In genomic region chr12:103596981-103597380, GRCh38 we compare ENCODE assay signal across 34 cellular contexts. TPM values are rescaled to one million over a fixed set of nuclear protein-coding genes. Genes with fewer than 3 reads are reported as not detected.
"Had no signal": no experiment of that assay in that cellular context is flagged by ENCODE, and none has a peak within 500 bp of the region (broad histone marks: within the 10 kb centered on the region; RNA-seq: fewer than 3 reads in every experiment).

No MANE protein-coding gene starts in this region.

- H3K4me3 ChIP-seq: esophagus squamous epithelium, heart left ventricle had no signal

- H3K36me3 ChIP-seq: brain microvascular endothelial cell, esophagus squamous epithelium, heart left ventricle had no signal

- H3K4me1 ChIP-seq: esophagus squamous epithelium, heart left ventricle had no signal

- H3K27me3 ChIP-seq: brain microvascular endothelial cell, heart left ventricle had no signal

- DNase-seq: activated CD4-positive, alpha-beta memory T cell treated with anti-CD3 and anti-CD28 coated beads, Interleukin-2, amount 10 ng/mL, durations not matched to agents 7 days and 5 days; activated CD4-positive, alpha-beta T cell treated with anti-CD3 and anti-CD28 coated beads for 1 hour; activated CD4-positive, alpha-beta T cell treated with anti-CD3 and anti-CD28 coated beads for 4 hours; activated CD4-positive, alpha-beta T cell treated with anti-CD3 and anti-CD28 coated beads, Interleukin-2, amount 10 ng/mL, durations not matched to agents 7 days and 5 days; activated CD4-positive, alpha-beta T cell treated with anti-CD3 and anti-CD28 coated beads, Interleukin-2, amount 50 U/mL, for 4 hours; activated CD8-positive, alpha-beta memory T cell treated with anti-CD3 and anti-CD28 coated beads, Interleukin-2, amount 50 U/mL, for 48 hours; activated effector memory CD4-positive, alpha-beta T cell treated with Interleukin-2 at 50 U/mL for 16 hours; activated gamma-delta T cell treated with Interleukin-2 at 50 U/mL for 16 hours; activated naive CD4-positive, alpha-beta T cell treated with anti-CD3 and anti-CD28 coated beads, Interleukin-2, amount 50 U/mL, for 16 hours; activated naive CD4-positive, alpha-beta T cell treated with Interleukin-2 at 50 U/mL for 16 hours; activated T-cell treated with anti-CD3 and anti-CD28 coated beads for 4 hours; activated T-cell treated with anti-CD3 and anti-CD28 coated beads, Interleukin-2, amount 50 U/mL, for 24 hours; activated T-cell treated with anti-CD3 and anti-CD28 coated beads, Interleukin-2, amount 50 U/mL, for 72 hours; amniotic stem cell; anterior cingulate cortex; brain microvascular endothelial cell; caudate nucleus; cortex of kidney; dermis blood vessel endothelial cell; effector CD4-positive, alpha-beta T cell; effector memory CD8-positive, alpha-beta T cell; erythroblast; esophagus squamous epithelium; foreskin fibroblast; glutamatergic neuron; heart left ventricle; T-helper 1 cell; T-helper 17 cell; T1000 had no signal

- H3K27ac ChIP-seq: brain microvascular endothelial cell, esophagus squamous epithelium, heart left ventricle had no signal

- ATAC-seq: activated T-cell treated with anti-CD3 and anti-CD28 coated beads, Interleukin-2, amount 50 U/mL, for 72 hours; effector memory CD8-positive, alpha-beta T cell; heart left ventricle; T-helper 17 cell had no signal

- H3K9me3 ChIP-seq: esophagus squamous epithelium, heart left ventricle had no signal

RNA-seq across cellular contexts. Expression of gene STAB2, which starts 9.9 kb away (rescaled TPM):
- total RNA-seq: activated CD4-positive, alpha-beta memory T cell treated with anti-CD3 and anti-CD28 coated beads, Interleukin-2, amount 10 ng/mL, durations not matched to agents 7 days and 5 days; activated CD4-positive, alpha-beta T cell treated with anti-CD3 and anti-CD28 coated beads, Interleukin-2, amount 10 ng/mL, durations not matched to agents 7 days and 5 days; activated T-cell treated with anti-CD3 and anti-CD28 coated beads, Interleukin-2, amount 50 U/mL, for 72 hours; astrocyte; bronchial epithelial cell; chondrocyte; fibroblast of lung; frontal cortex; T-helper 17 cell had no signal
- polyA plus RNA-seq: fibroblast of lung, heart left ventricle had no signal
